ENCODE assay signal across 27 cellular contexts in the genomic region with DNA sequence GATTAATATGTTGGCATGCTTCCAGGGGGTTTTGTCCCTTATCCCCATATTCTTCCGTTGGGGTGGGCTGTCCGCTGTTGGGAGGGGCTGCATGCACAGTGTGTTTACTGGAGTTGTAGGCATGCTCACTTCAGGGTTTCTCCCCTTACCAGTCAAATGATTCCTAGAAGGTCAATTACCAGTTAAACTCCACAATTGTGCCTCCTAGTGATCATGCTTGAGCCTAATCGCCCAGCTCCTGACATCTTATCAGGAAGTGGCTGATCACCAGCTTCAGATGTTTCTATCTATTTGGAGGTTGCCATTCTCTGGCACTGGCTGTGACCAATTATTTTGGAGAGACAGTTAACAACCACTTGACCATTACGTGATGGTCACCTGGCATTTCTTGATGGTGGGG.
DNase-seq lines count a peak whose midpoint lies in the region; ATAC-seq, FAIRE-seq and TF ChIP-seq lines count a peak whose summit lies in the region.
"Had no signal": no experiment of that assay in that cellular context is flagged by ENCODE, and none has a peak within 500 bp of the region (broad histone marks: within the 10 kb centered on the region; RNA-seq: fewer than 3 reads in every experiment).

No MANE protein-coding gene starts in this region.

- H3K9ac ChIP-seq in OCI-LY3 (ENCODE audit: low read length): no peak overlapping the region
- H3K9ac ChIP-seq: BLaER1 had no signal

- no peak for TF ChIP-seq POLR2A in erythroblast (IDR thresholded peaks at IDR 0.05; ENCODE audit: low read length)

- FAIRE-seq in small intestine (lab: Jason Lieb, UNC): no peak
- FAIRE-seq: GM12891, HTR-8/SVneo, RCC 7860 had no signal

- 24 to 68% (median 30%) methylated on average over 4 of the region's 4 CpGs for WGBS in small intestine, 3 donors
- 72% methylated on average over 4 of the region's 4 CpGs for WGBS in right cardiac atrium

- no peaks in the 10 kb centered on the region for H3K4me1 ChIP-seq in OCI-LY3 (ENCODE audit: low read length)
- peaks cover 0 to 2% of the 10 kb centered on the region in 2 donors for H3K4me1 ChIP-seq in small intestine (ENCODE audit: control insufficient read depth in 2 of 2, insufficient read depth in 1 of 2, low read depth in 1 of 2, low read length in 1 of 2)
- H3K4me1 ChIP-seq in right cardiac atrium (ENCODE audit: control insufficient read depth, insufficient read depth, low read length): no peaks in the 10 kb centered on the region
- H3K4me1 ChIP-seq: BLaER1, SJSA1 had no signal

- TF ChIP-seq CTCF in OCI-LY3 (IDR thresholded peaks at IDR 0.05; ENCODE audit: low read depth, low read length): no peak

- DNase-seq in NCI-H146 (lab: John Stamatoyannopoulos, UW) (peak; percentile 11), NCI-H146 treated with DMSO at 0.1 percent for 48 hours (lab: John Stamatoyannopoulos, UW; ENCODE audit: unreplicated experiment) (no peak), erythroblast (lab: John Stamatoyannopoulos, UW) (peak; percentile 30 to 53), small intestine (peak; percentile 23), pons (ENCODE audit: low spot score) (no peak), right cardiac atrium (no peak), iPS-NIHi11 (ENCODE audit: low spot score) (no peak)
- DNase-seq: ACHN; Caco-2; CD4-positive, alpha-beta T cell; DMS 273 treated with DMSO at 0.1 percent for 48 hours; DND-41; HCEC 1CT; KG1; NCI-H1092 treated with DMSO at 0.1 percent for 48 hours; NCI-H1436 treated with DMSO at 0.1 percent for 48 hours; NCI-H2081; NCI-H446 treated with DMSO at 0.1 percent for 48 hours; NCI-H526 treated with DMSO at 0.1 percent for 48 hours had no signal

- H3K27me3 ChIP-seq in OCI-LY3 (ENCODE audit: low read depth, low read length) (no peaks in the 10 kb centered on the region), small intestine (ENCODE audit: control insufficient read depth in 2 of 2, insufficient read depth in 2 of 2, low read length in 2 of 2) (no peaks in the 10 kb centered on the region), right cardiac atrium (ENCODE audit: control insufficient read depth, insufficient read depth) (no peaks in the 10 kb centered on the region)
- H3K27me3 ChIP-seq: BLaER1, SJSA1 had no signal

- 0 out of 2 replicates have a peak overlapping the region, but pooled peaks have one; percentile 43 for H2AFZ ChIP-seq in OCI-LY3 (ENCODE audit: low read depth, low read length)

- H3K27ac ChIP-seq in OCI-LY3 (ENCODE audit: low read length) (no peak overlapping the region), small intestine (ENCODE audit: low read depth in 1 of 2, low read length in 1 of 2) (no peak overlapping the region), right cardiac atrium (ENCODE audit: low read length) (no peak overlapping the region)
- H3K27ac ChIP-seq: 22Rv1, BLaER1, SJSA1 had no signal

- no peak for ATAC-seq in right cardiac atrium
- ATAC-seq: Right ventricle myocardium inferior had no signal

- no peak overlapping the region for H3K4me2 ChIP-seq in OCI-LY3 (ENCODE audit: low read length)
- H3K4me2 ChIP-seq: BLaER1 had no signal

- no peak overlapping the region for H3K4me3 ChIP-seq in OCI-LY3 (ENCODE audit: low read length)
- H3K4me3 ChIP-seq in small intestine (ENCODE audit: low read depth in 1 of 2, low read length in 2 of 2): no peak overlapping the region
- H3K4me3 ChIP-seq in right cardiac atrium (ENCODE audit: low read length): no peak overlapping the region
- H3K4me3 ChIP-seq: BLaER1, SJSA1 had no signal

- H4K20me1 ChIP-seq in OCI-LY3 (ENCODE audit: insufficient read depth, low read length): no peaks in the 10 kb centered on the region
- H4K20me1 ChIP-seq: BLaER1 had no signal

- no peaks in the 10 kb centered on the region for H3K36me3 ChIP-seq in OCI-LY3 (replicated peaks; ENCODE audit: low read depth, low read length)
- no peaks in the 10 kb centered on the region for H3K36me3 ChIP-seq in small intestine (ENCODE audit: control insufficient read depth in 2 of 2, insufficient read depth in 2 of 2, low read length in 2 of 2)
- H3K36me3 ChIP-seq: BLaER1, SJSA1 had no signal

- H3K79me2 ChIP-seq in OCI-LY3 (ENCODE audit: low read length): no peaks in the 10 kb centered on the region

- intact Hi-C loops in right cardiac atrium (cut with DNase I): no loop called here

- H3K9me3 ChIP-seq in OCI-LY3 (ENCODE audit: insufficient read depth, low read length) (no peaks in the 10 kb centered on the region), small intestine (ENCODE audit: control insufficient read depth, low read depth) (no peaks in the 10 kb centered on the region), right cardiac atrium (ENCODE audit: control insufficient read depth, low read length) (no peaks in the 10 kb centered on the region)
- H3K9me3 ChIP-seq: BLaER1, Caco-2, SJSA1 had no signal

Comparison
In these comparisons a context has a peak if more than half of its experiments do, and no peak if none do; other contexts are left out.
1. DNase-seq: peak in NCI-H146 (single experiment), erythroblast (2 of 2) and small intestine (single experiment); none in NCI-H146 treated with DMSO at 0.1 percent for 48 hours (single experiment), pons (single experiment), right cardiac atrium (0 of 3) and iPS-NIHi11 (single experiment).